Comparison of ENCODE assay signal across 14 cellular contexts in the genomic region with DNA sequence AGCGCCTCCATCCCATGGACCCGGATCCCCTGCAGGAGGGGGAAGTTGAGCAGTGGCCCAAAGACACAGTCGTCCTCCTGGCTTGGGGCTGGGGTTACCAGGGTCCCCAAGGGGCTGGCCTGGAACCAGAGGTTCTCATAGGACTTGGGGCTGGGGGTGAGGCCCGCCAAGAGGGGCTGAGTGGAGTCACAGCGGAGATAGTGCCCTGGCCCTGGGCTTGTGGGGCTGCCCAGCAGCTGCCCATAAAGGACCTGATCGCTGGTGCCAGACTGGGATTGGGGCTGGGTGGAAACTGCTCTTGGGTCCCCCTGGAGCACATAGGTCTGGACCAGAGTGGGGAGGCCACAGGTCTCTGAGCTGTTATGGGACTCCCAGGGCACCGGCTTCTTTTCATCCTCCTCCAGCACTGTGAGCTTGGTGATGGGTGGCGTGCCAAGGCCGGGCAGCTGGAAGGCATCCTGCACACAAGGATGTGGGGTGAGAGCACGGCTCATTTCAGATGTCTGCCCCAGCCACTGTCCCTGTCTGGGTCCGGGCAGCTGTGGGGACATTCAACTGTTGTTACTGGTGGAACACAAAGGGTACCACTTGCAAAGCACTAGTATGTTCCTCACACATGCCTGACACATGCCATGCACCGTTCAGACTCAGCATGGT. TPM values are rescaled to one million over a fixed set of nuclear protein-coding genes. Genes with fewer than 3 reads are reported as not detected.
"Had no signal": no experiment of that assay in that cellular context is flagged by ENCODE, and none has a peak within 500 bp of the region (broad histone marks: within the 10 kb centered on the region; RNA-seq: fewer than 3 reads in every experiment).

No MANE protein-coding gene starts in this region.

- H3K27me3 ChIP-seq: heart right ventricle, sigmoid colon, testis had no signal

- H3K9me3 Mint-ChIP-seq: activated naive CD4-positive, alpha-beta T cell treated with anti-CD3 and anti-CD28 coated beads for 36 hours; activated T-helper 1 cell treated with anti-CD3 and anti-CD28 coated beads, Interleukin-12 subunit alpha, Interleukin-12 subunit beta, Interleukin-2, Interleukin-4 antibody, amounts not matched to agents 30 ng/mL and 10 ng/mL and 1 ng/mL, durations not matched to agents 14 hours and 24 hours and 36 hours; stimulated activated naive CD8-positive, alpha-beta T cell treated with anti-CD3 and anti-CD28 coated beads, Interleukin-15, amount 100 ng/mL, for 72 hours had no signal

- H3K27ac ChIP-seq: heart right ventricle, left ventricle myocardium inferior, sigmoid colon had no signal

- H3K27ac Mint-ChIP-seq: activated naive CD4-positive, alpha-beta T cell treated with anti-CD3 and anti-CD28 coated beads for 36 hours had no signal

- ATAC-seq: stimulated activated naive CD8-positive, alpha-beta T cell treated with anti-CD3 and anti-CD28 coated beads, Interleukin-15, amount 100 ng/mL, for 72 hours had no signal

- DNase-seq: activated CD4-positive, alpha-beta T cell treated with anti-CD3 and anti-CD28 coated beads for 1 hour; activated naive CD4-positive, alpha-beta T cell treated with anti-CD3 and anti-CD28 coated beads for 36 hours; heart right ventricle; left ventricle myocardium inferior; occipital lobe; sigmoid colon; stimulated activated CD4-positive, alpha-beta T cell treated with anti-CD3 and anti-CD28 coated beads, Interleukin-12 subunit alpha, Interleukin-12 subunit beta, amount 100 ng/mL, for 4 hours; stimulated activated CD4-positive, alpha-beta T cell treated with anti-CD3 and anti-CD28 coated beads, Interleukin-2, amount 100 ng/mL, for 48 hours; stimulated activated naive CD8-positive, alpha-beta T cell treated with anti-CD3 and anti-CD28 coated beads, Interleukin-15, amount 100 ng/mL, for 72 hours; SW 1271; T1000; testis had no signal

- H3K27me3 Mint-ChIP-seq: stimulated activated naive CD8-positive, alpha-beta T cell treated with anti-CD3 and anti-CD28 coated beads, Interleukin-15, amount 100 ng/mL, for 72 hours had no signal

- H3K4me3 ChIP-seq: heart right ventricle, left ventricle myocardium inferior, sigmoid colon, testis had no signal

- H3K4me3 Mint-ChIP-seq: activated naive CD4-positive, alpha-beta T cell treated with anti-CD3 and anti-CD28 coated beads for 36 hours; activated T-helper 1 cell treated with anti-CD3 and anti-CD28 coated beads, Interleukin-12 subunit alpha, Interleukin-12 subunit beta, Interleukin-2, Interleukin-4 antibody, amounts not matched to agents 30 ng/mL and 10 ng/mL and 1 ng/mL, durations not matched to agents 14 hours and 24 hours and 36 hours; stimulated activated naive CD8-positive, alpha-beta T cell treated with anti-CD3 and anti-CD28 coated beads, Interleukin-15, amount 100 ng/mL, for 72 hours had no signal

- H3K9me3 ChIP-seq: heart right ventricle, left ventricle myocardium inferior, sigmoid colon, testis had no signal

RNA-seq across cellular contexts. Expression of a gene that starts 16.2 kb away (rescaled TPM):
- polyA plus RNA-seq: fibroblast of lung had no signal
